12 cellular contexts compared by ENCODE assay signal in genomic region chr22:25054943-25055511, GRCh38.
A peak's percentile ranks its signal among the peaks of the same experiment; 100 is the strongest.
DNase-seq lines count a peak whose midpoint lies in the region; ATAC-seq and TF ChIP-seq lines count a peak whose summit lies in the region.
"Had no signal": no experiment of that assay in that cellular context is flagged by ENCODE, and none has a peak within 500 bp of the region (broad histone marks: within the 10 kb centered on the region; RNA-seq: fewer than 3 reads in every experiment).

No MANE protein-coding gene starts in this region.

- peaks cover 9% of the 10 kb centered on the region for H3K9me3 Mint-ChIP-seq in activated naive CD4-positive, alpha-beta T cell treated with anti-CD3 and anti-CD28 coated beads, Interleukin-2, amount 10 ng/mL, durations not matched to agents 7 days and 5 days

- intact Hi-C loops in vagina (cut with DNase I): no loop called here

- peaks cover 29% of the 10 kb centered on the region for H3K4me1 Mint-ChIP-seq in activated naive CD4-positive, alpha-beta T cell treated with anti-CD3 and anti-CD28 coated beads, Interleukin-2, amount 10 ng/mL, durations not matched to agents 7 days and 5 days
- H3K4me1 Mint-ChIP-seq: CD14-positive monocyte had no signal

- peak in 1 of 2 donors; percentile 64 for TF ChIP-seq EP300 in tibial nerve (IDR thresholded peaks at IDR 0.05)

- no peak overlapping the region for H3K27ac Mint-ChIP-seq in activated naive CD4-positive, alpha-beta T cell treated with anti-CD3 and anti-CD28 coated beads, Interleukin-2, amount 10 ng/mL, durations not matched to agents 7 days and 5 days

- H3K4me1 ChIP-seq in tibial nerve (peaks cover 0 to 34% (median 0%) of the 10 kb centered on the region in 4 donors), vagina (no peaks in the 10 kb centered on the region)

- H3K4me3 Mint-ChIP-seq in activated naive CD4-positive, alpha-beta T cell treated with anti-CD3 and anti-CD28 coated beads, Interleukin-2, amount 10 ng/mL, durations not matched to agents 7 days and 5 days: no peak overlapping the region
- H3K4me3 Mint-ChIP-seq: CD14-positive monocyte had no signal

- DNase-seq in stimulated activated CD4-positive, alpha-beta T cell treated with anti-CD3 and anti-CD28 coated beads, Interleukin-12 subunit alpha, Interleukin-12 subunit beta, amount 100 ng/mL, for 48 hours (ENCODE audit: low read depth in 2 of 3, low spot score in 1 of 3): peak in 2 of 3 donors; percentile 72
- no peak for DNase-seq in stimulated activated CD4-positive, alpha-beta T cell treated with anti-CD3 and anti-CD28 coated beads, Interleukin-12 subunit alpha, Interleukin-12 subunit beta, amount 100 ng/mL, for 4 hours
- DNase-seq in activated naive CD4-positive, alpha-beta T cell treated with anti-CD3 and anti-CD28 coated beads, Interleukin-2, amount 10 ng/mL, durations not matched to agents 7 days and 5 days: peak; percentile 37
- DNase-seq in midbrain (lab: John Stamatoyannopoulos, UW): peak; percentile 27
- peak; percentile 57 to 74 for DNase-seq in tibial nerve (ENCODE audit: low spot score in 2 of 2)
- DNase-seq in A172 (ENCODE audit: low spot score): no peak
- DNase-seq in vagina (ENCODE audit: extremely low spot score in 2 of 2): no peak
- DNase-seq: colonic mucosa, heart left ventricle had no signal

- CTCF ChIA-PET in activated naive CD4-positive, alpha-beta T cell treated with anti-CD3 and anti-CD28 coated beads, Interleukin-2, amount 10 ng/mL, durations not matched to agents 7 days and 5 days (lab: Charles Lee): interaction anchor here (0.6 to 9.2 kb wide), 5 partner anchors 15 to 243 kb away, joined by 4 to 115 read pairs (median 14); partner anchors contain the start of genes KIAA1671 and LHFPL7

- TF ChIP-seq POLR2A in tibial nerve (IDR thresholded peaks at IDR 0.05) (no peak), vagina (IDR thresholded peaks at IDR 0.05) (no peak)

- ATAC-seq in HG03097 (IDR thresholded peaks at IDR 0.05; ENCODE audit: low FRiP score, unreplicated experiment): no peak
- ATAC-seq: heart left ventricle had no signal

- H3K4me3 ChIP-seq in tibial nerve: no peak overlapping the region
- no peak overlapping the region for H3K4me3 ChIP-seq in vagina
- H3K4me3 ChIP-seq: colonic mucosa, heart left ventricle, thoracic aorta had no signal

- H3K27me3 ChIP-seq in tibial nerve (no peaks in the 10 kb centered on the region), vagina (no peaks in the 10 kb centered on the region)
- H3K27me3 ChIP-seq: colonic mucosa, heart left ventricle had no signal

- peaks cover 4% of the 10 kb centered on the region for H3K36me3 Mint-ChIP-seq in activated naive CD4-positive, alpha-beta T cell treated with anti-CD3 and anti-CD28 coated beads, Interleukin-2, amount 10 ng/mL, durations not matched to agents 7 days and 5 days
- H3K36me3 Mint-ChIP-seq: CD14-positive monocyte had no signal

- peaks cover 0 to 16% (median 0%) of the 10 kb centered on the region in 3 donors for H3K36me3 ChIP-seq in tibial nerve
- H3K36me3 ChIP-seq in vagina: peaks cover 0 to 9% of the 10 kb centered on the region in 2 donors
- H3K36me3 ChIP-seq: colonic mucosa, thoracic aorta had no signal

- H3K27ac ChIP-seq in tibial nerve: peak overlapping the region in 3 of 4 donors; percentile 65 to 80 (median 79)
- H3K27ac ChIP-seq in vagina: no peak overlapping the region
- H3K27ac ChIP-seq: colonic mucosa, heart left ventricle, thoracic aorta had no signal

- H3K27me3 Mint-ChIP-seq in activated naive CD4-positive, alpha-beta T cell treated with anti-CD3 and anti-CD28 coated beads, Interleukin-2, amount 10 ng/mL, durations not matched to agents 7 days and 5 days: peaks cover 6% of the 10 kb centered on the region

- WGBS in tibial nerve, 2 donors: 57 to 66% methylated on average over 9 of the region's 9 CpGs

- TF ChIP-seq CTCF in tibial nerve (IDR thresholded peaks at IDR 0.05): no peak
- no peak for TF ChIP-seq CTCF in vagina (IDR thresholded peaks at IDR 0.05)

- H3K9me3 ChIP-seq in tibial nerve (peaks cover 0 to 9% (median 0%) of the 10 kb centered on the region in 4 donors), vagina (no peaks in the 10 kb centered on the region)
- H3K9me3 ChIP-seq: colonic mucosa had no signal

Comparison
In these comparisons a context has a peak if more than half of its experiments do, and no peak if none do; other contexts are left out.
1. DNase-seq: peak in stimulated activated CD4-positive, alpha-beta T cell treated with anti-CD3 and anti-CD28 coated beads, Interleukin-12 subunit alpha, Interleukin-12 subunit beta, amount 100 ng/mL, for 48 hours (2 of 3), activated naive CD4-positive, alpha-beta T cell treated with anti-CD3 and anti-CD28 coated beads, Interleukin-2, amount 10 ng/mL, durations not matched to agents 7 days and 5 days (single experiment), midbrain (single experiment) and tibial nerve (2 of 2); none in stimulated activated CD4-positive, alpha-beta T cell treated with anti-CD3 and anti-CD28 coated beads, Interleukin-12 subunit alpha, Interleukin-12 subunit beta, amount 100 ng/mL, for 4 hours (single experiment), A172 (single experiment) and vagina (0 of 2).